In the genomic region with DNA sequence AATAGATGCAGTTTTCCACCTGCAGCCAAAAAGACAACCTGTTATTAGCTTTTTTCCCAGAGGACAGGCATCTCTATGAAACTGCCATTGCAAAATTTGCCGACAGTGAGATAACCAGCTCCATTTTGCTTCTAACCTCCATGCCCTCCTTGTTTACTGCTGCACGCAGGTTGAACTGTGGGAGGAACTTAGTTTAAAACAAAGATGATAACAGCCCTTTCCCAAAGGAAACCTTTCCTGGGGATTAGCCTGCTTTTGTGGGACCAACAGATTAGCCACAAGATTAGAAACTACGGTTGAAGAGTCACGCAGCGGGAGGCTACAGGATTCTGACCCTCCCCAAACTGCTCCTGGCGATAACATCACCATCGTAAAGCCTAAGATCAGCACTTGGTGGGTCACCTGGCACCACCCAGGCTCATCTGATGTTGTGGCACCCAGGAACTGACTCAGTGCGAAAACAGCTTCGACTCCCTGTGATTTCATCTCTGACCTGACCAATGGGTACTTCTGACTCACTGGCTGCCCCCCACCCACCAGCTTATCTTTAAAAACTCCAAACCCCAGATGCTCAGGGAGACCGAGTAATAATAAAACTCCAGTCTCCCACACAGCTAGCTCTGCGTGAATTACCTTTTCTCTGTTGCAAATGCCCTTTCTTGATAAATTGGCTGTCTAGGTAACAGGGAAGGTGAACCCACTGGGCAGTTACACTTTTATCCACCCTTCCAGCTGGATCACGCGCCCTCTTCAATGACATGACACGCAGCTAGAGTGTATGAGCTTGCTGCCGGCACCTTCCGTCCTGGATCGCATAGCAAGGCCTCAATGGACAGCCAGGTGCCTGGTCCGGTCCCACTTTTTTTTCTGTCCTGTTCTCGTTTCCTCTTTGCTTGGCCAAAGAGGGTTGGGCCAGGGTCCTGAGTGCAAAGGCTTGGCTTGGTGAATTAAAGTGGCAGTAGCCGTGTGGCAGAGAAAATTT, we compare ENCODE assay signal across 8 cellular contexts. TPM values are rescaled to one million over a fixed set of nuclear protein-coding genes. Genes with fewer than 3 reads are reported as not detected.
DNase-seq lines count a peak whose midpoint lies in the region; ATAC-seq, FAIRE-seq and TF ChIP-seq lines count a peak whose summit lies in the region.

No MANE protein-coding gene starts in this region.

- intact Hi-C loops in ovary (cut with DNase I) = loop anchor here in 2 of 4 donors (10.0 kb wide), 3 partner anchors 91 to 401 kb away; a partner anchor contains a TSS

- H3K4me3 ChIP-seq in A549 = peak overlapping the region; percentile 90
- peak overlapping the region; percentile 96 for H3K4me3 ChIP-seq in ovary

- 66% methylated on average over 20 of the region's 20 CpGs for WGBS in A549 (ENCODE audit: missing lambda C conversion rate)
- WGBS in ovary, 3 donors = 71 to 72% (median 71%) methylated on average over 20 of the region's 20 CpGs

- FAIRE-seq in A549 (lab: Jason Lieb, UNC) = no peak

- H3K4me1 ChIP-seq in A549 (peaks cover 34% of the 10 kb centered on the region), ovary (ENCODE audit: insufficient read depth) (peaks cover 8% of the 10 kb centered on the region)

- peak overlapping the region; percentile 93 for H3K4me2 ChIP-seq in A549

- H3K4me1 Mint-ChIP-seq in HFFc6 (ENCODE audit: low read depth) = peaks cover 26% of the 10 kb centered on the region
- H3K4me1 Mint-ChIP-seq in activated CD4-positive, alpha-beta T cell treated with anti-CD3 and anti-CD28 coated beads, Interleukin-2, amount 10 ng/mL, durations not matched to agents 7 days and 5 days = peaks cover 51% of the 10 kb centered on the region

- no peak for TF ChIP-seq POLR2A in A549 (IDR thresholded peaks at IDR 0.05; ENCODE audit: low read length)
- no peak for TF ChIP-seq POLR2A in ovary (IDR thresholded peaks at IDR 0.05)

- ATAC-seq in A549 (peak in 1 of 2 experiments; percentile 3; a peak in 2 of 6 replicates), HG03139 (IDR thresholded peaks at IDR 0.05; ENCODE audit: unreplicated experiment) (no peak), HG03175 (IDR thresholded peaks at IDR 0.05; ENCODE audit: unreplicated experiment) (no peak)

- H3K9me3 Mint-ChIP-seq in HFFc6 = no peaks in the 10 kb centered on the region; the same call in 1 of the 2 replicates
- no peaks in the 10 kb centered on the region for H3K9me3 Mint-ChIP-seq in activated CD4-positive, alpha-beta T cell treated with anti-CD3 and anti-CD28 coated beads, Interleukin-2, amount 10 ng/mL, durations not matched to agents 7 days and 5 days

- TF ChIP-seq EP300 in A549 (IDR thresholded peaks at IDR 0.05) (no peak), ovary (IDR thresholded peaks at IDR 0.05) (no peak)

- POLR2A ChIA-PET in A549 (lab: Yijun Ruan, JAX) = interaction anchor here (0.8 to 1.5 kb wide), 5 partner anchors 8 to 172 kb away, joined by 3 to 6 read pairs (median 4); a partner anchor contains a TSS
- POLR2A ChIA-PET in activated CD4-positive, alpha-beta T cell treated with anti-CD3 and anti-CD28 coated beads, Interleukin-2, amount 10 ng/mL, durations not matched to agents 7 days and 5 days (lab: Charles Lee) = no interaction called here

- CTCF ChIA-PET in A549 (lab: Yijun Ruan, JAX) = interaction anchor here (0.8 to 2.2 kb wide), 4 partner anchors 11 to 172 kb away, joined by 3 to 7 read pairs (median 6); no protein-coding TSS in a partner anchor
- CTCF ChIA-PET in activated CD4-positive, alpha-beta T cell treated with anti-CD3 and anti-CD28 coated beads, Interleukin-2, amount 10 ng/mL, durations not matched to agents 7 days and 5 days (lab: Charles Lee) = interaction anchor here (0.6 to 6.5 kb wide), 16 partner anchors 8 to 191 kb away, joined by 3 to 30 read pairs (median 4); a partner anchor contains a TSS

- no peaks in the 10 kb centered on the region for H3K27me3 ChIP-seq in ovary

- no peak for TF ChIP-seq RAD21 in A549 (conservative IDR thresholded peaks at IDR 0.05 in 1 of 2, IDR thresholded peaks at IDR 0.05 in 1 of 2)

- TF ChIP-seq CTCF in A549 (IDR thresholded peaks at IDR 0.05) = no peak
- no peak for TF ChIP-seq CTCF in HFFc6 (IDR thresholded peaks at IDR 0.05)
- TF ChIP-seq CTCF in ovary (IDR thresholded peaks at IDR 0.05) = no peak

- DNase-seq in A549 (ENCODE audit: low read depth in 1 of 2, low spot score in 1 of 2) (peak in 1 of 2 experiments; percentile 40), HFFc6 (peak; percentile 46), epithelial cell of prostate (ENCODE audit: low read depth, low spot score) (peak; percentile 81), ovary (peak in 3 of 5 donors; percentile 18 to 33 (median 19)), NCI-H2171 (lab: John Stamatoyannopoulos, UW) (no peak)
- DNase-seq in activated CD4-positive, alpha-beta T cell treated with anti-CD3 and anti-CD28 coated beads, Interleukin-2, amount 10 ng/mL, durations not matched to agents 7 days and 5 days = peak; percentile 45

- peaks cover 13% of the 10 kb centered on the region for H3K27me3 Mint-ChIP-seq in HFFc6 (ENCODE audit: insufficient read depth)
- H3K27me3 Mint-ChIP-seq in activated CD4-positive, alpha-beta T cell treated with anti-CD3 and anti-CD28 coated beads, Interleukin-2, amount 10 ng/mL, durations not matched to agents 7 days and 5 days = no peaks in the 10 kb centered on the region

- peak overlapping the region; percentile 87 for H3K27ac Mint-ChIP-seq in HFFc6
- H3K27ac Mint-ChIP-seq in activated CD4-positive, alpha-beta T cell treated with anti-CD3 and anti-CD28 coated beads, Interleukin-2, amount 10 ng/mL, durations not matched to agents 7 days and 5 days = peak overlapping the region; percentile 91

- H3K4me3 Mint-ChIP-seq in HFFc6 = peak overlapping the region; percentile 90
- H3K4me3 Mint-ChIP-seq in activated CD4-positive, alpha-beta T cell treated with anti-CD3 and anti-CD28 coated beads, Interleukin-2, amount 10 ng/mL, durations not matched to agents 7 days and 5 days = peak overlapping the region; percentile 85

- no peaks in the 10 kb centered on the region for H3K9me3 ChIP-seq in A549
- no peaks in the 10 kb centered on the region for H3K9me3 ChIP-seq in ovary

- peaks cover 38% of the 10 kb centered on the region for H3K36me3 Mint-ChIP-seq in HFFc6 (ENCODE audit: low read depth)
- H3K36me3 Mint-ChIP-seq in activated CD4-positive, alpha-beta T cell treated with anti-CD3 and anti-CD28 coated beads, Interleukin-2, amount 10 ng/mL, durations not matched to agents 7 days and 5 days (ENCODE audit: low read depth) = peaks cover 28% of the 10 kb centered on the region

- H3K27ac ChIP-seq in A549 (peak overlapping the region; percentile 90 to 96), epithelial cell of prostate (peak overlapping the region; percentile 100), ovary (no peak overlapping the region)

- no peaks in the 10 kb centered on the region for H3K36me3 ChIP-seq in ovary

TF ChIP-seq in A549, 52 proteins besides CTCF, POLR2A, EP300 and RAD21 (continues in another document):
- TF ChIP-seq ZFP36 (IDR thresholded peaks at IDR 0.05; ENCODE audit: borderline replicate concordance, partially characterized antibody) = no peak
- TF ChIP-seq, protein P1, sequence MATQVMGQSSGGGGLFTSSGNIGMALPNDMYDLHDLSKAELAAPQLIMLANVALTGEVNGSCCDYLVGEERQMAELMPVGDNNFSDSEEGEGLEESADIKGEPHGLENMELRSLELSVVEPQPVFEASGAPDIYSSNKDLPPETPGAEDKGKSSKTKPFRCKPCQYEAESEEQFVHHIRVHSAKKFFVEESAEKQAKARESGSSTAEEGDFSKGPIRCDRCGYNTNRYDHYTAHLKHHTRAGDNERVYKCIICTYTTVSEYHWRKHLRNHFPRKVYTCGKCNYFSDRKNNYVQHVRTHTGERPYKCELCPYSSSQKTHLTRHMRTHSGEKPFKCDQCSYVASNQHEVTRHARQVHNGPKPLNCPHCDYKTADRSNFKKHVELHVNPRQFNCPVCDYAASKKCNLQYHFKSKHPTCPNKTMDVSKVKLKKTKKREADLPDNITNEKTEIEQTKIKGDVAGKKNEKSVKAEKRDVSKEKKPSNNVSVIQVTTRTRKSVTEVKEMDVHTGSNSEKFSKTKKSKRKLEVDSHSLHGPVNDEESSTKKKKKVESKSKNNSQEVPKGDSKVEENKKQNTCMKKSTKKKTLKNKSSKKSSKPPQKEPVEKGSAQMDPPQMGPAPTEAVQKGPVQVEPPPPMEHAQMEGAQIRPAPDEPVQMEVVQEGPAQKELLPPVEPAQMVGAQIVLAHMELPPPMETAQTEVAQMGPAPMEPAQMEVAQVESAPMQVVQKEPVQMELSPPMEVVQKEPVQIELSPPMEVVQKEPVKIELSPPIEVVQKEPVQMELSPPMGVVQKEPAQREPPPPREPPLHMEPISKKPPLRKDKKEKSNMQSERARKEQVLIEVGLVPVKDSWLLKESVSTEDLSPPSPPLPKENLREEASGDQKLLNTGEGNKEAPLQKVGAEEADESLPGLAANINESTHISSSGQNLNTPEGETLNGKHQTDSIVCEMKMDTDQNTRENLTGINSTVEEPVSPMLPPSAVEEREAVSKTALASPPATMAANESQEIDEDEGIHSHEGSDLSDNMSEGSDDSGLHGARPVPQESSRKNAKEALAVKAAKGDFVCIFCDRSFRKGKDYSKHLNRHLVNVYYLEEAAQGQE (IDR thresholded peaks at IDR 0.05) = no peak

RNA-seq across cellular contexts. Expression of a gene that starts 27.2 kb away (rescaled TPM):
- polyA plus RNA-seq in A549 (2011; rRNA removed) (16.2 and 18.9 TPM in 2 replicates), A549 (2017; fragmentation: RNase III; extraction: RNeasy Plus Mini Kit Qiagen cat#74134 plus additional on column Dnase treatment) (29.3 to 31.1 TPM (median 30.2 TPM) in 3 replicates), ovary (10 to 100 TPM; 18.3 to 30.9 TPM)
- polyA plus RNA-seq in A549 (2012; cell fraction: cytosol; rRNA removed) = 10.8 and 12.0 TPM in 2 replicates
- polyA plus RNA-seq in A549 (2012; cell fraction: nucleus; rRNA removed) = 12.6 and 15.9 TPM in 2 replicates
- polyA minus RNA-seq in A549 (2011; rRNA and poly(A)+ RNA removed) = 11.2 and 15.6 TPM in 2 replicates
- 10 to 100 TPM; 34.8 to 39.4 (median 37.0) TPM for total RNA-seq in HFFc6 (2021; fragmentation: NEBNext Ultra II Directional; extraction: Animal tissue kit (Norgen Biotek cat#: 25700))
- 10 to 100 TPM; 49.1 to 50.7 TPM for total RNA-seq in activated CD4-positive, alpha-beta T cell treated with anti-CD3 and anti-CD28 coated beads, Interleukin-2, amount 10 ng/mL, durations not matched to agents 7 days and 5 days
- 10 to 100 TPM; 13.6 to 39.7 (median 28.3) TPM for total RNA-seq in ovary

RNA-seq across cellular contexts. Expression of a gene that starts 27.3 kb away (rescaled TPM):
- polyA plus RNA-seq in A549 (2011; rRNA removed) (0.76 and 1.1 TPM in 2 replicates), A549 (2017; fragmentation: RNase III; extraction: RNeasy Plus Mini Kit Qiagen cat#74134 plus additional on column Dnase treatment) (0.96 to 1.3 TPM (median 1.00 TPM) in 3 replicates), ovary (1 to 10 TPM; 3.3 to 7.9 TPM)
- polyA plus RNA-seq in A549 (2012; cell fraction: cytosol; rRNA removed) = 0.66 and 0.73 TPM in 2 replicates
- 0.52 and 0.61 TPM in 2 replicates for polyA plus RNA-seq in A549 (2012; cell fraction: nucleus; rRNA removed)
- 0.25 and 0.63 TPM in 2 replicates for polyA minus RNA-seq in A549 (2011; rRNA and poly(A)+ RNA removed)
- 1 to 10 TPM; 5.1 to 8.1 (median 6.7) TPM for total RNA-seq in HFFc6 (2021; fragmentation: NEBNext Ultra II Directional; extraction: Animal tissue kit (Norgen Biotek cat#: 25700))
- total RNA-seq in activated CD4-positive, alpha-beta T cell treated with anti-CD3 and anti-CD28 coated beads, Interleukin-2, amount 10 ng/mL, durations not matched to agents 7 days and 5 days = 1 to 10 TPM; 2.5 to 5.2 TPM
- 10 to 100 TPM in 2 of 7 donors, 1 to 10 TPM in 5; 5.1 to 17.6 (median 6.9) TPM for total RNA-seq in ovary

Comparison
In these comparisons a context has a peak if more than half of its experiments do, and no peak if none do; other contexts are left out.
1. H3K27ac ChIP-seq: peak in A549 (2 of 2) and epithelial cell of prostate (single experiment); none in ovary (0 of 2).